In the genomic region with DNA sequence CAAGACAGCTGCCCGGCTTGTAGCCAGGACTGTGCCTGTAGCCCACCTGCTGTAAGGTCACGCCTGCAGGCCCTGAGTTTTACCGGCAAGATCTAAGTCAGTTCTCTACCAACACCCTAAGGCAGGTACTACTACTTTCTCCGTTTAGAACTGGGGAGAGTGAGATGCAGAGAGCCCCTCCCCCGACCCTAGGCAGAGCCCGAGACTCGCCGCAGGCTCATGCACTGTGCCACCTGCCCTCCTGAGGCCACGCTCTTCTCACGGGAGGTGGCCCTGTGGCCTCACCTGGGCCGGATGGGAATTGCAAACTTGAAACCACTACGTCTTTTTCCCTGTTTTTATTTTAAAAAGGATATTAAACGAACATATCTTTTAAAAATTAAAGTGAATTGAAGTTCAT, we compare ENCODE assay signal across 20 cellular contexts.
"Had no signal": no experiment of that assay in that cellular context is flagged by ENCODE, and none has a peak within 500 bp of the region (broad histone marks: within the 10 kb centered on the region; RNA-seq: fewer than 3 reads in every experiment).

No MANE protein-coding gene starts in this region.

- H3K4me3 ChIP-seq: body of pancreas, dorsolateral prefrontal cortex, ovary, psoas muscle, skin epidermis, stomach, testis had no signal

- H3K4me1 ChIP-seq: psoas muscle had no signal

- H3K9me3 ChIP-seq: body of pancreas, ovary, psoas muscle, stomach, testis had no signal

- DNase-seq: activated CD4-positive, alpha-beta memory T cell treated with anti-CD3 and anti-CD28 coated beads, Interleukin-2, amount 10 ng/mL, durations not matched to agents 7 days and 5 days; activated CD4-positive, alpha-beta T cell treated with anti-CD3 and anti-CD28 coated beads for 36 hours; activated naive CD4-positive, alpha-beta T cell treated with Interleukin-2 at 50 U/mL for 16 hours; activated naive CD8-positive, alpha-beta T cell treated with anti-CD3 and anti-CD28 coated beads, Interleukin-2, amount 10 ng/mL, durations not matched to agents 7 days and 5 days; activated T-cell treated with anti-CD3 and anti-CD28 coated beads, Interleukin-2, amount 50 U/mL, for 24 hours; body of pancreas; central memory CD4-positive, alpha-beta T cell; dorsolateral prefrontal cortex; foreskin melanocyte; glutamatergic neuron; hypothalamus; kidney; midbrain; ovary; psoas muscle; stomach; testis had no signal

- H3K27me3 ChIP-seq: body of pancreas, dorsolateral prefrontal cortex, ovary, testis had no signal

- ATAC-seq: activated CD4-positive, alpha-beta T cell treated with anti-CD3 and anti-CD28 coated beads for 36 hours; body of pancreas; left lobe of liver; psoas muscle; right cardiac atrium had no signal

- H3K36me3 ChIP-seq: ovary, stomach had no signal

- H3K27ac ChIP-seq: body of pancreas, ovary, psoas muscle, skin epidermis, testis had no signal
